ENCODE assay signal across 8 cellular contexts in the genomic region with DNA sequence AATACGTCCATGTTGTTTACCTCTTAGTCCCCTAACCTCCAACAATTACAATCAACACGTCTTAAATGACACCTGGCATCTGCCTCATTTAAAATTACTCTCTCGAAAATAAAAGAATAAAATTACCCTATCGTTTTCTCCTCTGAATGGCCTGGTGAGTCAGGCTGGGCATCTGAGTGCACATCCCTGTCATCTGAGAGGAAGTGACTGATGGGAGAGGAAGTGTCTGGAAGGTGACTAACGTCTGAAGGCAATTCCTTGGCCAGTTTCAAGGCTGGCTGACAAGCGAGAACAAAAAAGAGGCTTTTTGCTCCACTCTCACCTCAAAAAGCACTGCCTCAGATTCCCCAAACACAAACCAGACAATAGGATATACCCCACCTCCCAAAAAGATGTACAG.
A peak's percentile ranks its signal among the peaks of the same experiment; 100 is the strongest.
DNase-seq lines count a peak whose midpoint lies in the region; ATAC-seq lines count a peak whose summit lies in the region.

No MANE protein-coding gene starts in this region.

- H3K36me3 Mint-ChIP-seq in stimulated activated naive B cell treated with anti-CD40 and anti-IgM and Interleukin-4, amounts not matched to agents 10 μg/mL and 1 μg/mL and 100 μg/mL, for 72 hours = peaks cover 26 to 47% of the 10 kb centered on the region in 2 donors

- peak overlapping the region; percentile 50 to 53 for H3K4me3 Mint-ChIP-seq in stimulated activated naive B cell treated with anti-CD40 and anti-IgM and Interleukin-4, amounts not matched to agents 10 μg/mL and 1 μg/mL and 100 μg/mL, for 72 hours

- peak overlapping the region; percentile 90 for H3K27ac Mint-ChIP-seq in stimulated activated naive B cell treated with anti-CD40 and anti-IgM and Interleukin-4, amounts not matched to agents 10 μg/mL and 1 μg/mL and 100 μg/mL, for 72 hours

- peaks cover 53 to 93% of the 10 kb centered on the region in 2 donors for H3K4me1 Mint-ChIP-seq in stimulated activated naive B cell treated with anti-CD40 and anti-IgM and Interleukin-4, amounts not matched to agents 10 μg/mL and 1 μg/mL and 100 μg/mL, for 72 hours

- no peaks in the 10 kb centered on the region for H3K27me3 Mint-ChIP-seq in stimulated activated naive B cell treated with anti-CD40 and anti-IgM and Interleukin-4, amounts not matched to agents 10 μg/mL and 1 μg/mL and 100 μg/mL, for 72 hours

- peak; percentile 31 to 42 for ATAC-seq in stimulated activated naive B cell treated with anti-CD40 and anti-IgM and Interleukin-4, amounts not matched to agents 10 μg/mL and 1 μg/mL and 100 μg/mL, for 72 hours (replicated peaks)
- ATAC-seq in HG02623 (IDR thresholded peaks at IDR 0.05; ENCODE audit: unreplicated experiment) = no peak

- H3K9me3 Mint-ChIP-seq in stimulated activated naive B cell treated with anti-CD40 and anti-IgM and Interleukin-4, amounts not matched to agents 10 μg/mL and 1 μg/mL and 100 μg/mL, for 72 hours = no peaks in the 10 kb centered on the region

- peak; percentile 67 for DNase-seq in activated effector memory CD4-positive, alpha-beta T cell treated with anti-CD3 and anti-CD28 coated beads, Interleukin-2, amount 50 U/mL, for 16 hours
- no peak for DNase-seq in activated effector memory CD4-positive, alpha-beta T cell treated with Interleukin-2 at 50 U/mL for 16 hours
- DNase-seq in RKO (ENCODE audit: low spot score) (peak; percentile 98), fibroblast of gingiva (ENCODE audit: low read depth) (peak; percentile 59), COLO668 (lab: John Stamatoyannopoulos, UW; ENCODE audit: unreplicated experiment) (no peak), NCI-H1694 treated with DMSO at 0.1 percent for 48 hours (lab: John Stamatoyannopoulos, UW) (no peak)
- no peak for DNase-seq in stimulated activated naive B cell treated with anti-CD40 and anti-IgM and Interleukin-4, amounts not matched to agents 10 μg/mL and 1 μg/mL and 100 μg/mL, for 72 hours

Comparison
In these comparisons a context has a peak if more than half of its experiments do, and no peak if none do; other contexts are left out.
1. DNase-seq: peak in activated effector memory CD4-positive, alpha-beta T cell treated with anti-CD3 and anti-CD28 coated beads, Interleukin-2, amount 50 U/mL, for 16 hours (single experiment), RKO (single experiment) and fibroblast of gingiva (single experiment); none in activated effector memory CD4-positive, alpha-beta T cell treated with Interleukin-2 at 50 U/mL for 16 hours (single experiment), stimulated activated naive B cell treated with anti-CD40 and anti-IgM and Interleukin-4, amounts not matched to agents 10 μg/mL and 1 μg/mL and 100 μg/mL, for 72 hours (single experiment), COLO668 (single experiment) and NCI-H1694 treated with DMSO at 0.1 percent for 48 hours (single experiment).